17 cellular contexts compared by ENCODE assay signal in the genomic region with DNA sequence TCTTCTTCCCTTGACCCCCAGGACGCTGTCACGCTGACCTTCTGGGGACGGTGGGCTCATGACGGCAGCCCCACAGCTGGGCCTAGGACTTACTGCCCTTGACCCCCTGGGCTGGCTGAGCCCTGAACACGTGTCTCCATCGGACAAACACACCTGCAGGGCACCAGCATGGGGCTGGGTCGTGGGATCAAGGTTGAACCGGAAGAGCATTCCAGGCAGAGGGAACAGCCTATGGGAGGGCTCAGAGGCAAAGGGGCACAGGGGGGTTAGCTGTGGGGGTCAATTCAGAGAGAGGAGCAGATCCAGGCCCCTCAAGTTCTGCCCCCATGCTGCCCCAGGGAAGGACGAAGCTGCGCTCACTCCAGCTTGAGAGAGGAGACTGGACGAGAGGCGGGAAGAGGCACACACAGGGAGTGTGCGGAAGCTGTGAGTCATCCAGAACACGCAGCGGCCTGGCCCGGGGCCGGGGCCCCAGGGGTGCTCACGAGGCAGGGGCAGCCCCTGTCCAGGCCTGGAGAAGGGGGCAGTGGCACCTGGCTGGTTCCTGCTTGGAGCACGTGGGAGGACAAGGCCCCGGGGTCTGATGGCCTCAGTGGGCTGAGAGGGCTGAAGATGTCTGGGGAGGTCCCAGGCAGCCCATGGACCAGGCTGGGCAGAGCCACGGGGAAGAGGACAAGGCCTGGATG. TPM values are rescaled to one million over a fixed set of nuclear protein-coding genes. Genes with fewer than 3 reads are reported as not detected.
DNase-seq lines count a peak whose midpoint lies in the region; ATAC-seq and TF ChIP-seq lines count a peak whose summit lies in the region.
"Had no signal": no experiment of that assay in that cellular context is flagged by ENCODE, and none has a peak within 500 bp of the region (broad histone marks: within the 10 kb centered on the region; RNA-seq: fewer than 3 reads in every experiment).

No MANE protein-coding gene starts in this region.

- intact Hi-C loops in IMR-90 (cut with micrococcal nuclease) (no loop called here), OCI-LY7 (cut with micrococcal nuclease; ENCODE audit: unreplicated experiment) (no loop called here)
- intact Hi-C loops in activated T-helper 1 cell treated with anti-CD3 and anti-CD28 coated beads, Interleukin-12 subunit alpha, Interleukin-12 subunit beta, Interleukin-2, Interleukin-4 antibody, amounts not matched to agents 30 ng/mL and 10 ng/mL and 1 ng/mL, durations not matched to agents 14 hours and 24 hours and 36 hours (cut with micrococcal nuclease) = no loop called here

- H2BK5ac ChIP-seq in IMR-90 (ENCODE audit: low read depth, low read length, poor library complexity, severe bottlenecking) = no peak overlapping the region

- peaks cover 2% of the 10 kb centered on the region for H3K36me3 Mint-ChIP-seq in activated T-helper 1 cell treated with anti-CD3 and anti-CD28 coated beads, Interleukin-12 subunit alpha, Interleukin-12 subunit beta, Interleukin-2, Interleukin-4 antibody, amounts not matched to agents 30 ng/mL and 10 ng/mL and 1 ng/mL, durations not matched to agents 14 hours and 24 hours and 36 hours (ENCODE audit: low read depth)
- H3K36me3 Mint-ChIP-seq in stimulated activated memory B cell treated with anti-CD40 and anti-IgM and Interleukin-4, amounts not matched to agents 10 μg/mL and 1 μg/mL and 100 μg/mL, for 72 hours = peaks cover 18% of the 10 kb centered on the region
- H3K36me3 Mint-ChIP-seq: type B pancreatic cell had no signal

- H3K4me3 Mint-ChIP-seq in activated T-helper 1 cell treated with anti-CD3 and anti-CD28 coated beads, Interleukin-12 subunit alpha, Interleukin-12 subunit beta, Interleukin-2, Interleukin-4 antibody, amounts not matched to agents 30 ng/mL and 10 ng/mL and 1 ng/mL, durations not matched to agents 14 hours and 24 hours and 36 hours = no peak overlapping the region
- no peak overlapping the region for H3K4me3 Mint-ChIP-seq in stimulated activated memory B cell treated with anti-CD40 and anti-IgM and Interleukin-4, amounts not matched to agents 10 μg/mL and 1 μg/mL and 100 μg/mL, for 72 hours
- H3K4me3 Mint-ChIP-seq: activated CD4-positive, alpha-beta T cell treated with anti-CD3 and anti-CD28 coated beads, Interleukin-2, amount 10 ng/mL, durations not matched to agents 24 days and 14 days; type B pancreatic cell had no signal

- CTCF ChIA-PET in IMR-90 (lab: Yijun Ruan, JAX) (no interaction called here), OCI-LY7 (lab: Charles Lee; ENCODE audit: unreplicated experiment) (no interaction called here)

- H3K27me3 Mint-ChIP-seq in activated T-helper 1 cell treated with anti-CD3 and anti-CD28 coated beads, Interleukin-12 subunit alpha, Interleukin-12 subunit beta, Interleukin-2, Interleukin-4 antibody, amounts not matched to agents 30 ng/mL and 10 ng/mL and 1 ng/mL, durations not matched to agents 14 hours and 24 hours and 36 hours (ENCODE audit: insufficient read depth) = no peaks in the 10 kb centered on the region
- peaks cover 51% of the 10 kb centered on the region for H3K27me3 Mint-ChIP-seq in stimulated activated memory B cell treated with anti-CD40 and anti-IgM and Interleukin-4, amounts not matched to agents 10 μg/mL and 1 μg/mL and 100 μg/mL, for 72 hours

- POLR2A ChIA-PET in IMR-90 (lab: Charles Lee; ENCODE audit: unreplicated experiment) (no interaction called here), OCI-LY7 (lab: Charles Lee) (no interaction called here)

- no peak overlapping the region for H2AK5ac ChIP-seq in IMR-90 (ENCODE audit: low read depth, low read length)

- no peak for TF ChIP-seq POLR2A in IMR-90 (IDR thresholded peaks at IDR 0.05; ENCODE audit: low read depth, low read length)

- H3K9me2 ChIP-seq in OCI-LY7 (ENCODE audit: insufficient read depth, low read length) = no peaks in the 10 kb centered on the region

- no peak overlapping the region for H3K27ac ChIP-seq in IMR-90 (ENCODE audit: insufficient read depth, low read length)
- H3K27ac ChIP-seq in OCI-LY7 (ENCODE audit: low read depth, low read length, poor library complexity, severe bottlenecking) = no peak overlapping the region
- H3K27ac ChIP-seq: body of pancreas had no signal

- TF ChIP-seq RAD21 in IMR-90 (IDR thresholded peaks at IDR 0.05; ENCODE audit: low read length) = no peak

- H4K8ac ChIP-seq in IMR-90 (ENCODE audit: low read depth in 2 of 2, low read length in 2 of 2) = no peak overlapping the region

- H3K4me1 Mint-ChIP-seq in activated T-helper 1 cell treated with anti-CD3 and anti-CD28 coated beads, Interleukin-12 subunit alpha, Interleukin-12 subunit beta, Interleukin-2, Interleukin-4 antibody, amounts not matched to agents 30 ng/mL and 10 ng/mL and 1 ng/mL, durations not matched to agents 14 hours and 24 hours and 36 hours (ENCODE audit: low read depth) = no peaks in the 10 kb centered on the region
- no peaks in the 10 kb centered on the region for H3K4me1 Mint-ChIP-seq in stimulated activated memory B cell treated with anti-CD40 and anti-IgM and Interleukin-4, amounts not matched to agents 10 μg/mL and 1 μg/mL and 100 μg/mL, for 72 hours
- H3K4me1 Mint-ChIP-seq: activated CD4-positive, alpha-beta T cell treated with anti-CD3 and anti-CD28 coated beads, Interleukin-2, amount 10 ng/mL, durations not matched to agents 24 days and 14 days had no signal

- H3K27me3 ChIP-seq in IMR-90 (ENCODE audit: control insufficient read depth, insufficient read depth, low read length) = peaks cover 24% of the 10 kb centered on the region

- H2AK9ac ChIP-seq in IMR-90 (replicated peaks; ENCODE audit: low read depth, low read length, poor library complexity) = no peak overlapping the region

- BruUV-seq in IMR-90 (replicated peaks; lab: Mats Ljungman, UMichigan) (no TSS peak), OCI-LY7 (replicated peaks; lab: Mats Ljungman, UMichigan) (no TSS peak)

- DNase-seq in ACHN (peak; percentile 14), IMR-90 (peak; percentile 12), iris pigment epithelial cell (ENCODE audit: low read depth) (peak; percentile 46), OCI-LY7 (ENCODE audit: low spot score) (no peak), T-helper 9 cell (no peak), GM10266 (ENCODE audit: extremely low spot score) (no peak)
- no peak for DNase-seq in activated T-helper 1 cell treated with anti-CD3 and anti-CD28 coated beads, Interleukin-12 subunit alpha, Interleukin-12 subunit beta, Interleukin-2, Interleukin-4 antibody, amounts not matched to agents 30 ng/mL and 10 ng/mL and 1 ng/mL, durations not matched to agents 14 hours and 24 hours and 36 hours (ENCODE audit: low spot score)
- DNase-seq: activated CD4-positive, alpha-beta T cell treated with anti-CD3 and anti-CD28 coated beads, Interleukin-2, amount 10 ng/mL, durations not matched to agents 24 days and 14 days; activated effector memory CD4-positive, alpha-beta T cell treated with Interleukin-2 at 50 U/mL for 16 hours; body of pancreas; hippocampal formation; Kasumi-1; NCI-H2081 had no signal

- H3K36me3 ChIP-seq in IMR-90 (ENCODE audit: control insufficient read depth, insufficient read depth, low read length) (no peaks in the 10 kb centered on the region), OCI-LY7 (ENCODE audit: insufficient read depth, low read length) (no peaks in the 10 kb centered on the region)

- no peak overlapping the region for H3K4ac ChIP-seq in IMR-90 (ENCODE audit: low read depth, low read length)

- H3K9me3 ChIP-seq in IMR-90 (ENCODE audit: control insufficient read depth, insufficient read depth, low read length) (peaks cover 21% of the 10 kb centered on the region), OCI-LY7 (ENCODE audit: low read length) (no peaks in the 10 kb centered on the region)

- H2AFZ ChIP-seq in IMR-90 (replicated peaks; ENCODE audit: low read length, poor library complexity) (no peak overlapping the region), OCI-LY7 (ENCODE audit: low read length) (no peak overlapping the region)

- no peaks in the 10 kb centered on the region for H3K4me1 ChIP-seq in IMR-90 (ENCODE audit: control insufficient read depth, insufficient read depth, low read length)
- H3K4me1 ChIP-seq in OCI-LY7 (ENCODE audit: insufficient read depth, low read length, poor library complexity, severe bottlenecking) = no peaks in the 10 kb centered on the region

- H4K20me1 ChIP-seq in IMR-90 (ENCODE audit: insufficient read depth, low read length) = no peaks in the 10 kb centered on the region
- no peaks in the 10 kb centered on the region for H4K20me1 ChIP-seq in OCI-LY7 (ENCODE audit: insufficient read depth, low read length)

- H3K56ac ChIP-seq in IMR-90 (ENCODE audit: extremely low read depth, insufficient read depth, low read length) = no peak overlapping the region

- no peak overlapping the region for H3K23ac ChIP-seq in IMR-90 (ENCODE audit: low read depth, low read length)

- no peak overlapping the region for H3K18ac ChIP-seq in IMR-90 (ENCODE audit: low read depth, low read length)

- no peak overlapping the region for H3K9ac ChIP-seq in IMR-90 (ENCODE audit: low read depth, low read length)

- H2BK20ac ChIP-seq in IMR-90 (ENCODE audit: low read depth, low read length) = no peak overlapping the region

- no peak overlapping the region for H4K5ac ChIP-seq in IMR-90 (ENCODE audit: low read depth, low read length)

- no peak overlapping the region for H2BK120ac ChIP-seq in IMR-90 (ENCODE audit: low read depth, low read length)

- H3K4me3 ChIP-seq in IMR-90 (ENCODE audit: insufficient read depth, low read depth, low read length) = no peak overlapping the region
- H3K4me3 ChIP-seq in OCI-LY7 (ENCODE audit: low read depth, low read length, poor library complexity, severe bottlenecking) = no peak overlapping the region
- H3K4me3 ChIP-seq: body of pancreas, lung had no signal

- no peak overlapping the region for H4K91ac ChIP-seq in IMR-90 (ENCODE audit: insufficient read depth, low read depth, low read length)

- H3K4me2 ChIP-seq in IMR-90 (ENCODE audit: low read depth, low read length) = no peak overlapping the region
- no peak overlapping the region for H3K4me2 ChIP-seq in OCI-LY7 (ENCODE audit: low read length)

- H3K14ac ChIP-seq in IMR-90 (replicated peaks; ENCODE audit: low read depth, low read length) = no peak overlapping the region

- H3K79me2 ChIP-seq in OCI-LY7 (ENCODE audit: insufficient read depth, low read depth, low read length) = no peaks in the 10 kb centered on the region

- in situ Hi-C loops in ACHN (cut with HindIII; ENCODE audit: low pct_ligation_motif_present, low pct_unique_long_range_greater_than_20kb, low sequenced_read_pairs) = no loop called here
- in situ Hi-C loops in IMR-90 (cut with MboI; ENCODE audit: low sequenced_read_pairs) = no loop called here

- dilution Hi-C loops in IMR-90 (cut with HindIII; ENCODE audit: low sequenced_read_pairs, unreplicated experiment) = no loop called here

- no peaks in the 10 kb centered on the region for H3K79me1 ChIP-seq in IMR-90 (ENCODE audit: low read depth in 1 of 2, low read length in 2 of 2)

- H3K27ac Mint-ChIP-seq in activated T-helper 1 cell treated with anti-CD3 and anti-CD28 coated beads, Interleukin-12 subunit alpha, Interleukin-12 subunit beta, Interleukin-2, Interleukin-4 antibody, amounts not matched to agents 30 ng/mL and 10 ng/mL and 1 ng/mL, durations not matched to agents 14 hours and 24 hours and 36 hours = peak overlapping the region; percentile 18
- no peak overlapping the region for H3K27ac Mint-ChIP-seq in stimulated activated memory B cell treated with anti-CD40 and anti-IgM and Interleukin-4, amounts not matched to agents 10 μg/mL and 1 μg/mL and 100 μg/mL, for 72 hours
- H3K27ac Mint-ChIP-seq: activated CD4-positive, alpha-beta T cell treated with anti-CD3 and anti-CD28 coated beads, Interleukin-2, amount 10 ng/mL, durations not matched to agents 24 days and 14 days; type B pancreatic cell had no signal

- TF ChIP-seq CTCF in IMR-90 (conservative IDR thresholded peaks at IDR 0.05; ENCODE audit: low read depth, low read length) (no peak), OCI-LY7 (conservative IDR thresholded peaks at IDR 0.05; ENCODE audit: low read length) (no peak), GM10266 (IDR thresholded peaks at IDR 0.05; ENCODE audit: control insufficient read depth, insufficient read depth, low read depth, missing control alignments) (no peak)

- H2BK15ac ChIP-seq in IMR-90 (ENCODE audit: low read depth, low read length) = no peak overlapping the region

- H3K9me3 Mint-ChIP-seq in activated T-helper 1 cell treated with anti-CD3 and anti-CD28 coated beads, Interleukin-12 subunit alpha, Interleukin-12 subunit beta, Interleukin-2, Interleukin-4 antibody, amounts not matched to agents 30 ng/mL and 10 ng/mL and 1 ng/mL, durations not matched to agents 14 hours and 24 hours and 36 hours = peaks cover 19% of the 10 kb centered on the region
- H3K9me3 Mint-ChIP-seq in stimulated activated memory B cell treated with anti-CD40 and anti-IgM and Interleukin-4, amounts not matched to agents 10 μg/mL and 1 μg/mL and 100 μg/mL, for 72 hours = peaks cover 21% of the 10 kb centered on the region

- ATAC-seq in IMR-90 (ENCODE audit: low read depth) = peak; percentile 43
- ATAC-seq in stimulated activated memory B cell treated with anti-CD40 and anti-IgM and Interleukin-4, amounts not matched to agents 10 μg/mL and 1 μg/mL and 100 μg/mL, for 72 hours = no peak
- ATAC-seq: body of pancreas had no signal

- WGBS in IMR-90 (ENCODE audit: extremely low coverage in 2 of 2, insufficient read length in 1 of 2), 2 experiments = 78% methylated on average over 4 of the region's 21 CpGs; no CpG with 5 or more reads in 1 of the 2 experiments

- H3K9me1 ChIP-seq in IMR-90 (ENCODE audit: insufficient read depth, low read length) = no peaks in the 10 kb centered on the region

RNA-seq across cellular contexts. Expression of gene SSTR5, which starts 9.9 kb away (rescaled TPM):
- not detected in 2 replicates for total RNA-seq in IMR-90 (2012; rRNA removed)
- not detected in 2 replicates for polyA plus RNA-seq in IMR-90 (2012; rRNA removed)
- not detected in 2 replicates for polyA plus RNA-seq in IMR-90 (2012; cell fraction: cytosol; rRNA removed)
- polyA plus RNA-seq in IMR-90 (2012; cell fraction: nucleus; rRNA removed; ENCODE audit: low replicate concordance) = not detected in 2 replicates
- not detected in 2 replicates for total RNA-seq in activated T-helper 1 cell treated with anti-CD3 and anti-CD28 coated beads, Interleukin-12 subunit alpha, Interleukin-12 subunit beta, Interleukin-2, Interleukin-4 antibody, amounts not matched to agents 30 ng/mL and 10 ng/mL and 1 ng/mL, durations not matched to agents 14 hours and 24 hours and 36 hours
- total RNA-seq in OCI-LY7 (2014; rRNA removed; shearing (Covaris generic)) = not detected in 2 replicates
- total RNA-seq in OCI-LY7 (2022) = not detected in 2 replicates
- total RNA-seq: activated CD4-positive, alpha-beta T cell treated with anti-CD3 and anti-CD28 coated beads, Interleukin-2, amount 10 ng/mL, durations not matched to agents 24 days and 14 days had no signal
- polyA plus RNA-seq: lung had no signal

RNA-seq across cellular contexts. Expression of gene C1QTNF8, which starts 13.6 kb away (rescaled TPM):
- total RNA-seq in IMR-90 (2012; rRNA removed) = not detected in 2 replicates
- not detected in 2 replicates for polyA plus RNA-seq in IMR-90 (2012; rRNA removed)
- not detected in 2 replicates for polyA plus RNA-seq in IMR-90 (2012; cell fraction: cytosol; rRNA removed)
- not detected in 2 replicates for polyA plus RNA-seq in IMR-90 (2012; cell fraction: nucleus; rRNA removed; ENCODE audit: low replicate concordance)
- not detected in 2 replicates for total RNA-seq in activated T-helper 1 cell treated with anti-CD3 and anti-CD28 coated beads, Interleukin-12 subunit alpha, Interleukin-12 subunit beta, Interleukin-2, Interleukin-4 antibody, amounts not matched to agents 30 ng/mL and 10 ng/mL and 1 ng/mL, durations not matched to agents 14 hours and 24 hours and 36 hours
- total RNA-seq in OCI-LY7 (2014; rRNA removed; shearing (Covaris generic)) = not detected in 2 replicates
- total RNA-seq in OCI-LY7 (2022) = not detected in 2 replicates
- total RNA-seq: activated CD4-positive, alpha-beta T cell treated with anti-CD3 and anti-CD28 coated beads, Interleukin-2, amount 10 ng/mL, durations not matched to agents 24 days and 14 days; body of pancreas; omental fat pad had no signal

Comparison
In these comparisons a context has a peak if more than half of its experiments do, and no peak if none do; other contexts are left out.
1. DNase-seq: peak in ACHN (single experiment), IMR-90 (single experiment) and iris pigment epithelial cell (single experiment); none in activated T-helper 1 cell treated with anti-CD3 and anti-CD28 coated beads, Interleukin-12 subunit alpha, Interleukin-12 subunit beta, Interleukin-2, Interleukin-4 antibody, amounts not matched to agents 30 ng/mL and 10 ng/mL and 1 ng/mL, durations not matched to agents 14 hours and 24 hours and 36 hours (single experiment), OCI-LY7 (single experiment), T-helper 9 cell (single experiment) and GM10266 (single experiment).